Comparison of ENCODE assay signal across 1 cellular context in the genomic region with DNA sequence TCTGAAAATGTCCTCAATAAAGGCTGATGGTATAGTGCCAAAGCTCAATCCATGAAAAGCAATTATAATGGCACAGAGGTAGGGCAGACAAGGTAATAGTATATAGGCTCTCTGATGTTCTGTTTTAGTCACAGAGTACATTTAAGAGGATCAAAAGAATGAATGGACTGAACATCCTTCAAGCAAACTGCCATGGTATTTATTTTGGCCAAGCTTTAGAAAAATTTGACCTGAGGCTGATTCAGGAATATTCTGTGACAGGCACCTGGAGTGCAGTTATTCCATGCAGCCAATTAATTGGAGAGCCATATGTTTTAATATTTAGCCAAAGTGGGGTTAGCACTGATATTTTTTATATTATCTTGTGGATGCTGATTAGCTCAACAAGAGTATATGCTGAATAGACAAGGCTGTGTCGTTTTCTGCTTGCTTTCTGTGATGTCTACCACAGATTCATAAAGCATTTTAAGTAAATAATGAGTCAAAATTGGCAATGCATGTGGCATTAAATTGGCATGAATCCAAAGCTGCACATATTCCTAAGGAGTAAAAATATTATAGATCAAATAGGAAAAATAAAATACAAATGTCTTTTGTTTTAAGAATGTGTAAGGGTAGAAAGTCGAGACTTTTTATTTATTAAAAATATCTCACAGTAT.
A peak's percentile ranks its signal among the peaks of the same experiment; 100 is the strongest.
TF ChIP-seq lines count a peak whose summit lies in the region.

No MANE protein-coding gene starts in this region.

TF ChIP-seq in SK-N-SH treated with all-trans-retinoic acid at 6 μM for 48 hours, 23 proteins besides CTCF, POLR2A, EP300 and RAD21 (continued from another document):
- TF ChIP-seq, protein P1, sequence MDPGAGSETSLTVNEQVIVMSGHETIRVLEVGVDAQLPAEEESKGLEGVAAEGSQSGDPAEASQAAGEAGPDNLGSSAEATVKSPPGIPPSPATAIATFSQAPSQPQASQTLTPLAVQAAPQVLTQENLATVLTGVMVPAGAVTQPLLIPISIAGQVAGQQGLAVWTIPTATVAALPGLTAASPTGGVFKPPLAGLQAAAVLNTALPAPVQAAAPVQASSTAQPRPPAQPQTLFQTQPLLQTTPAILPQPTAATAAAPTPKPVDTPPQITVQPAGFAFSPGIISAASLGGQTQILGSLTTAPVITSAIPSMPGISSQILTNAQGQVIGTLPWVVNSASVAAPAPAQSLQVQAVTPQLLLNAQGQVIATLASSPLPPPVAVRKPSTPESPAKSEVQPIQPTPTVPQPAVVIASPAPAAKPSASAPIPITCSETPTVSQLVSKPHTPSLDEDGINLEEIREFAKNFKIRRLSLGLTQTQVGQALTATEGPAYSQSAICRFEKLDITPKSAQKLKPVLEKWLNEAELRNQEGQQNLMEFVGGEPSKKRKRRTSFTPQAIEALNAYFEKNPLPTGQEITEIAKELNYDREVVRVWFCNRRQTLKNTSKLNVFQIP (CRISPR knock-in tag; IDR thresholded peaks at IDR 0.05; ENCODE audit: borderline replicate concordance, low read depth): no peak
- no peak for TF ChIP-seq ZNF70 (CRISPR knock-in tag; IDR thresholded peaks at IDR 0.05)
- 0 out of 2 replicates have a peak, but pooled peaks have one; percentile 70 for TF ChIP-seq GLIS3 (CRISPR knock-in tag; IDR thresholded peaks at IDR 0.05)
- no peak for TF ChIP-seq CSDC2 (CRISPR knock-in tag; IDR thresholded peaks at IDR 0.05)
- no peak for TF ChIP-seq PATZ1 (CRISPR knock-in tag; IDR thresholded peaks at IDR 0.05; ENCODE audit: borderline replicate concordance)
- no peak for TF ChIP-seq ESRRG (CRISPR knock-in tag; IDR thresholded peaks at IDR 0.05)
- TF ChIP-seq ISL1 (CRISPR knock-in tag; IDR thresholded peaks at IDR 0.05): peak; percentile 44
- TF ChIP-seq RARB (CRISPR knock-in tag; IDR thresholded peaks at IDR 0.05): no peak
- no peak for TF ChIP-seq ZC3H10 (CRISPR knock-in tag; IDR thresholded peaks at IDR 0.05)
- no peak for TF ChIP-seq OSR1 (CRISPR knock-in tag; IDR thresholded peaks at IDR 0.05)
- TF ChIP-seq, protein P2, sequence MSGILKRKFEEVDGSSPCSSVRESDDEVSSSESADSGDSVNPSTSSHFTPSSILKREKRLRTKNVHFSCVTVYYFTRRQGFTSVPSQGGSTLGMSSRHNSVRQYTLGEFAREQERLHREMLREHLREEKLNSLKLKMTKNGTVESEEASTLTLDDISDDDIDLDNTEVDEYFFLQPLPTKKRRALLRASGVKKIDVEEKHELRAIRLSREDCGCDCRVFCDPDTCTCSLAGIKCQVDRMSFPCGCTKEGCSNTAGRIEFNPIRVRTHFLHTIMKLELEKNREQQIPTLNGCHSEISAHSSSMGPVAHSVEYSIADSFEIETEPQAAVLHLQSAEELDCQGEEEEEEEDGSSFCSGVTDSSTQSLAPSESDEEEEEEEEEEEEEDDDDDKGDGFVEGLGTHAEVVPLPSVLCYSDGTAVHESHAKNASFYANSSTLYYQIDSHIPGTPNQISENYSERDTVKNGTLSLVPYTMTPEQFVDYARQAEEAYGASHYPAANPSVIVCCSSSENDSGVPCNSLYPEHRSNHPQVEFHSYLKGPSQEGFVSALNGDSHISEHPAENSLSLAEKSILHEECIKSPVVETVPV (CRISPR knock-in tag; IDR thresholded peaks at IDR 0.05): no peak
- TF ChIP-seq, protein P3, sequence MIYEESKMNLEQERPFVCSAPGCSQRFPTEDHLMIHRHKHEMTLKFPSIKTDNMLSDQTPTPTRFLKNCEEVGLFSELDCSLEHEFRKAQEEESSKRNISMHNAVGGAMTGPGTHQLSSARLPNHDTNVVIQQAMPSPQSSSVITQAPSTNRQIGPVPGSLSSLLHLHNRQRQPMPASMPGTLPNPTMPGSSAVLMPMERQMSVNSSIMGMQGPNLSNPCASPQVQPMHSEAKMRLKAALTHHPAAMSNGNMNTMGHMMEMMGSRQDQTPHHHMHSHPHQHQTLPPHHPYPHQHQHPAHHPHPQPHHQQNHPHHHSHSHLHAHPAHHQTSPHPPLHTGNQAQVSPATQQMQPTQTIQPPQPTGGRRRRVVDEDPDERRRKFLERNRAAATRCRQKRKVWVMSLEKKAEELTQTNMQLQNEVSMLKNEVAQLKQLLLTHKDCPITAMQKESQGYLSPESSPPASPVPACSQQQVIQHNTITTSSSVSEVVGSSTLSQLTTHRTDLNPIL (CRISPR knock-in tag; IDR thresholded peaks at IDR 0.05; ENCODE audit: low read depth): no peak
- TF ChIP-seq ZNF8 (CRISPR knock-in tag; IDR thresholded peaks at IDR 0.05): no peak
- no peak for TF ChIP-seq ZNF565 (CRISPR knock-in tag; conservative IDR thresholded peaks at IDR 0.05; ENCODE audit: low read depth)
